29 cellular contexts compared by ENCODE assay signal in the genomic region with DNA sequence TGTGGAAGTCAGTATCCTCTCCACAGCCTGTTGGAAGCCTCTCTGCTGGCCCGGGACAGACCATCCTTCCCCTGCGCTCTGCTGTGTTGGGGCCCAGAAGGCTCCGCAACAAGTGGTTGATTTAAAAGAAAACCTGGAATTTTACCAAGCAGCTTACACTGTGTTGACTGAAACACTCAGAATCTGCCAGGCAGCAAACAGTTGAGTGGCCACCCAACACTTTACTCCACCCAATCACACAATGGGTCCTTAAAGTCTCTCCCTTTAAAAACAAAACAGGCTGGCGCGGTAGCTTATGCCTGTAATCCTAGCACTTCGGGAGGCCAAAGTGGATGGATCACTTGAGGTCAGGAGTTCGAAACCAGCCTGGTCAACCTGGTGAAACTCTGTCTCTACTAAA. TPM values are rescaled to one million over a fixed set of nuclear protein-coding genes. Genes with fewer than 3 reads are reported as not detected.
"Had no signal": no experiment of that assay in that cellular context is flagged by ENCODE, and none has a peak within 500 bp of the region (broad histone marks: within the 10 kb centered on the region; RNA-seq: fewer than 3 reads in every experiment).

No MANE protein-coding gene starts in this region.

- H3K4me3 ChIP-seq: ascending aorta, body of pancreas, SK-N-MC had no signal

- H3K27me3 ChIP-seq: ascending aorta had no signal

- DNase-seq: activated CD4-positive, alpha-beta T cell treated with anti-CD3 and anti-CD28 coated beads for 4 hours; activated CD8-positive, alpha-beta memory T cell treated with anti-CD3 and anti-CD28 coated beads, Interleukin-2, amount 10 ng/mL, durations not matched to agents 7 days and 5 days; activated effector memory CD4-positive, alpha-beta T cell treated with Interleukin-2 at 50 U/mL for 16 hours; activated naive CD4-positive, alpha-beta T cell; activated T-cell treated with anti-CD3 and anti-CD28 coated beads, Interleukin-2, amount 50 U/mL, for 24 hours; amniotic stem cell; body of pancreas; central memory CD4-positive, alpha-beta T cell; IMR-90; Kasumi-1; KBM-7; NCI-H1105 treated with DMSO at 0.1 percent for 48 hours; NCI-H146; NCI-H187 treated with DMSO at 0.1 percent for 48 hours; NCI-H446; NCI-H526; NCI-H774; NK-92 treated with Interleukin-12 subunit alpha and Interleukin-12 subunit beta, amount 100 ng/mL, for 24 hours; OCI-M1; RPMI8226; T-cell had no signal

- H3K27ac ChIP-seq: ascending aorta, body of pancreas, SK-N-MC had no signal

- ATAC-seq: activated CD4-positive, CD25-positive, alpha-beta regulatory T cell treated with anti-CD3 and anti-CD28 coated beads, Interleukin-2, amount 50 U/mL, for 24 hours; activated CD8-positive, alpha-beta memory T cell treated with anti-CD3 and anti-CD28 coated beads, Interleukin-2, amount 10 ng/mL, durations not matched to agents 7 days and 5 days; body of pancreas; Panc1; Right ventricle myocardium inferior; T-cell had no signal

- H3K36me3 ChIP-seq: ascending aorta had no signal

- H3K9me3 ChIP-seq: ascending aorta, body of pancreas had no signal

- H3K4me1 ChIP-seq: ascending aorta, body of pancreas had no signal

RNA-seq across cellular contexts. Expression of gene DMRT3, which starts 28.0 kb away (rescaled TPM):
- total RNA-seq: activated CD8-positive, alpha-beta memory T cell treated with anti-CD3 and anti-CD28 coated beads, Interleukin-2, amount 10 ng/mL, durations not matched to agents 7 days and 5 days; activated T-helper 1 cell treated with anti-CD3 and anti-CD28 coated beads, Interleukin-12 subunit alpha, Interleukin-12 subunit beta, Interleukin-2, Interleukin-4 antibody, amounts not matched to agents 30 ng/mL and 10 ng/mL and 1 ng/mL, durations not matched to agents 14 hours and 24 hours and 36 hours; ascending aorta; body of pancreas; bronchial epithelial cell; IMR-90; Right ventricle myocardium inferior; T-cell; T-helper 2 cell treated with Interferon-gamma antibody and Interleukin-4, amounts not matched to agents 100 ng/mL and 5 ng/mL, for 36 hours had no signal
